ENCODE assay signal across 26 cellular contexts in genomic region chr11:91326751-91327150, GRCh38.
"Had no signal": no experiment of that assay in that cellular context is flagged by ENCODE, and none has a peak within 500 bp of the region (broad histone marks: within the 10 kb centered on the region; RNA-seq: fewer than 3 reads in every experiment).

No MANE protein-coding gene starts in this region.

- ATAC-seq: stimulated activated effector memory CD8-positive, alpha-beta T cell treated with anti-CD3 and anti-CD28 coated beads, Interleukin-12 subunit alpha, Interleukin-12 subunit beta, amount 100 ng/mL, for 72 hours; stimulated activated memory B cell treated with anti-CD40 and anti-IgM and Interleukin-4, amounts not matched to agents 10 μg/mL and 1 μg/mL and 100 μg/mL, for 72 hours; stimulated activated naive B cell treated with anti-CD40 and anti-IgM and Interleukin-4, amounts not matched to agents 10 μg/mL and 1 μg/mL and 100 μg/mL, for 72 hours; stimulated activated naive CD8-positive, alpha-beta T cell treated with anti-CD3 and anti-CD28 coated beads, Interleukin-15, amount 100 ng/mL, for 72 hours; stimulated activated naive CD8-positive, alpha-beta T cell treated with anti-CD3 and anti-CD28 coated beads, Interleukin-15, Interleukin-2, amounts not matched to agents 100 U/mL and 50 U/mL, for 24 hours; upper lobe of right lung had no signal

- H3K9me3 ChIP-seq: testis, thoracic aorta, thyroid gland, upper lobe of right lung, uterus, vagina had no signal

- H3K4me3 ChIP-seq: stomach, suprapubic skin, testis, thoracic aorta, thyroid gland, tibial artery, tibial nerve, transverse colon, upper lobe of left lung, upper lobe of right lung, uterus, vagina had no signal

- FAIRE-seq: urothelium cell line had no signal

- H3K36me3 ChIP-seq: stomach, suprapubic skin, thoracic aorta, thyroid gland, tibial nerve, transverse colon, upper lobe of left lung, upper lobe of right lung, uterus, vagina had no signal

- H3K27ac ChIP-seq: stomach, suprapubic skin, testis, thoracic aorta, thyroid gland, tibial artery, tibial nerve, transverse colon, upper lobe of left lung, upper lobe of right lung, uterus, vagina had no signal

- H3K27me3 ChIP-seq: stomach, suprapubic skin, testis, thyroid gland, tibial artery, tibial nerve, transverse colon, upper lobe of left lung, upper lobe of right lung, uterus, vagina had no signal

- DNase-seq: stimulated activated CD4-positive, alpha-beta T cell treated with anti-CD3 and anti-CD28 coated beads, Interleukin-2, amount 100 ng/mL, for 48 hours; stimulated activated CD4-positive, alpha-beta T cell treated with anti-CD3 and anti-CD28 coated beads, Interleukin-4, amount 100 ng/mL, for 1 hour; stimulated activated CD4-positive, alpha-beta T cell treated with anti-CD3 and anti-CD28 coated beads, Interleukin-4, amount 100 ng/mL, for 24 hours; stimulated activated CD4-positive, alpha-beta T cell treated with anti-CD3 and anti-CD28 coated beads, Interleukin-4, amount 100 ng/mL, for 4 hours; stimulated activated CD8-positive, alpha-beta memory T cell treated with anti-CD3 and anti-CD28 coated beads, Interleukin-4, amount 100 ng/mL, for 48 hours; stimulated activated naive B cell treated with anti-CD40 and anti-IgM and Interleukin-4, amounts not matched to agents 10 μg/mL and 1 μg/mL and 100 μg/mL, for 72 hours; stimulated activated naive CD4-positive, alpha-beta T cell; stimulated activated naive CD4-positive, alpha-beta T cell treated with Interleukin-2 at 50 U/mL for 16 hours; stimulated activated naive CD8-positive, alpha-beta T cell treated with anti-CD3 and anti-CD28 coated beads, Interleukin-15, amount 100 ng/mL, for 72 hours; stimulated activated naive CD8-positive, alpha-beta T cell treated with anti-CD3 and anti-CD28 coated beads, Interleukin-15, Interleukin-2, amounts not matched to agents 100 U/mL and 50 U/mL, for 24 hours; stomach; substantia nigra; testis; thyroid gland; tibial artery; transverse colon; upper lobe of left lung; upper lobe of right lung; uterus had no signal

- H3K4me1 ChIP-seq: stomach, suprapubic skin, testis, thyroid gland, tibial artery, tibial nerve, transverse colon, upper lobe of left lung, upper lobe of right lung, uterus, vagina had no signal
